Comparison of ENCODE assay signal across 8 cellular contexts in the genomic region with DNA sequence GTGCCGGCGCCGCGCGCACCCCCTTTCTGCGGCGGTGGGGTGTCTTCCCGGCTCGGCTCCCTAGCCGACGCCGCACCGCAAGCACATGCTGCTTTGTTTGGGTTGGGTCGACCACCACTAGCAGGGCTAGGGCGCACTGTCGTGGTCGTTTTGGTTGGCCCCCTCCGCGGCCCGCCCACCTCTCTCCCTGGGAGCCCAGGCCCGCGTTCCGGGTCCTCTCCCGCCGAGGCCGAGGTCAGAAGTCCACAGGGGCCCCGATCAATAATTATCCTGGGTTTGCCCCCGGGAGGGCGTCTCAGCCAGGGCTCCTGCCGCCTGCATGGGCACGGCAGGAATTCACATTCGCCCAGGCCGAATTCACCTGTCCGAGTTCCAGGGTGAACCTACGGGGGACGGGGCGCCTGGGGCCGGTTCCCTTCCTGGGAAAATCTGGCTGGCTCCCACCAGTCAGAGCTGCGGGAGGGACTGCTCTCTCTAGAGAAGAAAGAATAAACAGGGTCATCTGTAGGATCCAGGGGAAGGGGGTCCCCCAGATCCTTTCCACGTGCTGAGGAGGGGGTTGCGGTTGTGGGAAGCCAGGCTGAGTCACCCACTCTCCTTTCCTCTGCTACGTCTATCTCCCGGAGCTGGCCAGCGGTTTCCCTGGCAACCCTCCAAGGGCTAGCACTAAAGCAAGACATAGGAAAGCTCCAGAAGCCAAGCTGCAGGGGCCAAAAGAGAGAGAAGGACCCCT. TPM values are rescaled to one million over a fixed set of nuclear protein-coding genes. Genes with fewer than 3 reads are reported as not detected.
DNase-seq lines count a peak whose midpoint lies in the region; ATAC-seq and TF ChIP-seq lines count a peak whose summit lies in the region.

No MANE protein-coding gene starts in this region.

- no peak for TF ChIP-seq CTCF in Panc1 (IDR thresholded peaks at IDR 0.05)
- TF ChIP-seq CTCF in astrocyte of the spinal cord (IDR thresholded peaks at IDR 0.05; ENCODE audit: low read depth, low read length) = no peak
- no peak for TF ChIP-seq CTCF in retinal pigment epithelial cell (conservative IDR thresholded peaks at IDR 0.05; ENCODE audit: low read depth, low read length)

- DNase-seq in ELR (ENCODE audit: low read depth) (peak; percentile 87), Panc1 (ENCODE audit: low read depth, low spot score) (no peak), astrocyte of the spinal cord (ENCODE audit: low read depth, low spot score) (peak; percentile 83), retinal pigment epithelial cell (ENCODE audit: low read depth) (peak; percentile 40)
- no peak for DNase-seq in effector CD4-positive, alpha-beta T cell

- ATAC-seq in HG02973 (IDR thresholded peaks at IDR 0.05; ENCODE audit: unreplicated experiment) = peak; percentile 20
- ATAC-seq in Panc1 = peak; percentile 57
- no peak for ATAC-seq in GM21737 (IDR thresholded peaks at IDR 0.05; ENCODE audit: unreplicated experiment)

- BruUV-seq in Panc1 (replicated peaks; lab: Mats Ljungman, UMichigan) = no TSS peak

- H3K9ac ChIP-seq in iPS-18a (ENCODE audit: low read length) = peak overlapping the region; percentile 73

- POLR2A ChIA-PET in Panc1 (lab: Charles Lee) = interaction anchor here (0.7 kb wide), 1 partner anchor 383 kb away, joined by 3 read pairs; no protein-coding TSS in a partner anchor

- H3K36me3 ChIP-seq in Panc1 (ENCODE audit: control insufficient read depth, insufficient read depth, low read length) = no peaks in the 10 kb centered on the region; the same call in 1 of the 2 replicates
- no peaks in the 10 kb centered on the region for H3K36me3 ChIP-seq in iPS-18a (ENCODE audit: control insufficient read depth, low read depth, low read length)

- peak overlapping the region; percentile 52 to 55 for H3K4me3 ChIP-seq in Panc1 (ENCODE audit: low read depth in 2 of 2, low read length in 2 of 2)
- H3K4me3 ChIP-seq in astrocyte of the spinal cord (ENCODE audit: low read depth, low read length) = peak overlapping the region; percentile 56
- peak overlapping the region; percentile 69 for H3K4me3 ChIP-seq in iPS-18a (ENCODE audit: low read length)
- H3K4me3 ChIP-seq in retinal pigment epithelial cell (ENCODE audit: low read length) = peak overlapping the region; percentile 59

- intact Hi-C loops in Panc1 (cut with micrococcal nuclease; ENCODE audit: unreplicated experiment) = no loop called here

- H3K4me1 ChIP-seq in Panc1 (ENCODE audit: control insufficient read depth, insufficient read depth, low read length) (peaks cover 25% of the 10 kb centered on the region), iPS-18a (ENCODE audit: control insufficient read depth, low read depth, low read length) (peaks cover 32% of the 10 kb centered on the region)

- CTCF ChIA-PET in Panc1 (lab: Charles Lee) = interaction anchor here (0.9 kb wide), 1 partner anchor 55 kb away, joined by 18 read pairs; no protein-coding TSS in a partner anchor

- H3K27ac ChIP-seq in Panc1 (ENCODE audit: low read length) = peak overlapping the region; percentile 90
- H3K27ac ChIP-seq in iPS-18a (ENCODE audit: low read length) = no peak overlapping the region

- in situ Hi-C loops in Panc1 (cut with HindIII; ENCODE audit: low pct_unique_long_range_greater_than_20kb, low sequenced_read_pairs) (no loop called here), astrocyte of the spinal cord (cut with HindIII; ENCODE audit: low sequenced_read_pairs) (no loop called here)

- H3K27me3 ChIP-seq in Panc1 (ENCODE audit: control insufficient read depth, insufficient read depth, low read length) (no peaks in the 10 kb centered on the region), iPS-18a (ENCODE audit: control insufficient read depth, insufficient read depth, low read length) (no peaks in the 10 kb centered on the region)

- H3K9me3 ChIP-seq in Panc1 (ENCODE audit: control insufficient read depth, insufficient read depth, low read depth, low read length) (no peaks in the 10 kb centered on the region), iPS-18a (ENCODE audit: control insufficient read depth, low read depth, low read length) (no peaks in the 10 kb centered on the region)

RNA-seq across cellular contexts. Expression of a gene that starts 0.6 kb away (rescaled TPM):
- total RNA-seq in Panc1 (2021; ENCODE audit: unreplicated experiment) = 102 TPM
- polyA plus RNA-seq in Panc1 (2012; ENCODE audit: insufficient read length) = 66.5 TPM

RNA-seq across cellular contexts. Expression of a gene that starts 11.5 kb away (rescaled TPM):
- 26.7 TPM for total RNA-seq in Panc1 (2021; ENCODE audit: unreplicated experiment)
- 37.3 TPM for polyA plus RNA-seq in Panc1 (2012; ENCODE audit: insufficient read length)

Comparison
In these comparisons a context has a peak if more than half of its experiments do, and no peak if none do; other contexts are left out.
1. DNase-seq: peak in ELR (single experiment), astrocyte of the spinal cord (single experiment) and retinal pigment epithelial cell (single experiment); none in Panc1 (single experiment) and effector CD4-positive, alpha-beta T cell (single experiment).
2. Peak in every context shown above with its lines, with median percentiles within 50 percentile points of each other: H3K4me3 ChIP-seq.